Comparison of ENCODE assay signal across 7 cellular contexts in the genomic region with DNA sequence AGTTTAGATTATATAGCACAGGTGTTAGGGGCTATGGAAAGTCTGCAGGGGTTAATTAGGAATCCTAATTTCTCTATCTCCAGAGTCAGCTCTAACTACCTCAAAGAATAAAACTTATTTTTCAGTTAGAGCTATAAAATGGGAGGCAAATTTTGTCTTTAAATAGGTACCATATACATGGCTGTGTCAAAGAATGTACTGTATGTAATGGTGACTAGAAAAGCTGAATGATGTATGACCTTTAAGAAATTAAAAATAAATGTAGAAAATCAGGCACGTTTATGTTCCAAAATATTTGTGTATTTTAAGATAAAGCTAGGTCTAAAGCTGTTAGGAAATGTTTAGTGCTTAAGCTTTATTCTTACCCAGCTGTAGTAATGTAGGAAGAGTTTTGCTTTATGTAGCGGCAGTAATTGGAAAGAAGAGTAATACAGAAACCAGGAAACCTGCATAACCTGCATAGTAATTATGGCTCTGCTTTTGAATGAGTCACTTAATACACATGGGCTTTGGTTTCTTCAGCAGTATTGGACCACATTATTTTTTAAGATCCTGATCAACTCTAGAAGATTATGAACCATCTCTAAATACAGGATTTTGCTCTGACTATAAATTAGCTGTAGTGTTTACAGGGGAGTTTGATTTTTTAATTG.
DNase-seq lines count a peak whose midpoint lies in the region; ATAC-seq and TF ChIP-seq lines count a peak whose summit lies in the region.

No MANE protein-coding gene starts in this region.

- H3K36me3 ChIP-seq in PC-9 (ENCODE audit: low read depth) = peaks cover 9% of the 10 kb centered on the region; the same call in 1 of the 2 replicates

- POLR2A ChIA-PET in PC-9 (lab: Charles Lee; ENCODE audit: unreplicated experiment) = interaction anchor here (0.6 to 1.3 kb wide), 2 partner anchors 86 to 341 kb away, joined by 4 read pairs; no protein-coding TSS in a partner anchor
- POLR2A ChIA-PET in naive thymus-derived CD8-positive, alpha-beta T cell (lab: Charles Lee) = interaction anchor here (1.0 kb wide), 1 partner anchor 18 kb away, joined by 3 read pairs; no protein-coding TSS in a partner anchor

- H3K27ac Mint-ChIP-seq in naive thymus-derived CD8-positive, alpha-beta T cell = peak overlapping the region in 9 of 10 donors; percentile 39 to 85 (median 69)

- H3K27ac ChIP-seq in PC-9 (peak overlapping the region; percentile 60), right cardiac atrium (ENCODE audit: low read length) (no peak overlapping the region)

- BruUV-seq in PC-9 (replicated peaks; lab: Mats Ljungman, UMichigan) = no TSS peak

- ATAC-seq in GM19035 (IDR thresholded peaks at IDR 0.05; ENCODE audit: unreplicated experiment) = peak; percentile 72
- ATAC-seq in HG02571 (IDR thresholded peaks at IDR 0.05; ENCODE audit: unreplicated experiment) = peak; percentile 58
- no peak for ATAC-seq in naive thymus-derived CD8-positive, alpha-beta T cell
- ATAC-seq in right cardiac atrium = no peak

- no peaks in the 10 kb centered on the region for H3K27me3 Mint-ChIP-seq in naive thymus-derived CD8-positive, alpha-beta T cell

- H3K9me3 ChIP-seq in PC-9 (ENCODE audit: insufficient read depth, low read depth) (no peaks in the 10 kb centered on the region), right cardiac atrium (ENCODE audit: control insufficient read depth, low read length) (no peaks in the 10 kb centered on the region)

- TF ChIP-seq CTCF in PC-9 (conservative IDR thresholded peaks at IDR 0.05) = no peak

- peaks cover 0 to 85% (median 15%) of the 10 kb centered on the region in 3 donors for H3K36me3 Mint-ChIP-seq in naive thymus-derived CD8-positive, alpha-beta T cell

- H3K4me1 Mint-ChIP-seq in naive thymus-derived CD8-positive, alpha-beta T cell = peaks cover 5 to 33% (median 22%) of the 10 kb centered on the region in 4 donors

- peaks cover 12% of the 10 kb centered on the region; the same call in 1 of the 2 replicates for H3F3A ChIP-seq in PC-9 (ENCODE audit: insufficient read depth, low read depth)

- no peaks in the 10 kb centered on the region for H3K9me2 ChIP-seq in PC-9 (ENCODE audit: insufficient read depth)

- H3K4me3 Mint-ChIP-seq in naive thymus-derived CD8-positive, alpha-beta T cell = no peak overlapping the region

- WGBS in right cardiac atrium = 67% methylated on average over 2 of the region's 2 CpGs

- H3K27me3 ChIP-seq in PC-9 (ENCODE audit: insufficient read depth, low read depth) (no peaks in the 10 kb centered on the region), right cardiac atrium (ENCODE audit: control insufficient read depth, insufficient read depth) (no peaks in the 10 kb centered on the region)

- H2AFZ ChIP-seq in PC-9 = no peak overlapping the region

- CTCF ChIA-PET in PC-9 (lab: Charles Lee) = interaction anchor here (0.6 to 0.7 kb wide), 2 partner anchors 18 to 209 kb away, joined by 3 read pairs; no protein-coding TSS in a partner anchor

- H4K20me1 ChIP-seq in PC-9 (ENCODE audit: insufficient read depth) = no peaks in the 10 kb centered on the region

- intact Hi-C loops in PC-9 (cut with micrococcal nuclease; ENCODE audit: unreplicated experiment) (loop anchor here (5.0 kb wide), 1 partner anchor 117 kb away; no protein-coding TSS in a partner anchor), right cardiac atrium (cut with DNase I) (no loop called here)

- peak in 1 of 2 experiments; percentile 75 for DNase-seq in PC-9
- DNase-seq in naive thymus-derived CD8-positive, alpha-beta T cell = no peak
- DNase-seq in HuH-7 (ENCODE audit: low spot score) = no peak
- no peak for DNase-seq in EL
- no peak for DNase-seq in right cardiac atrium

- no peaks in the 10 kb centered on the region for H3K79me2 ChIP-seq in PC-9 (ENCODE audit: low read depth)

- H3K4me1 ChIP-seq in PC-9 (replicated peaks; ENCODE audit: insufficient read depth) (peaks cover 7% of the 10 kb centered on the region; the same call in 1 of the 2 replicates), right cardiac atrium (ENCODE audit: control insufficient read depth, insufficient read depth, low read length) (no peaks in the 10 kb centered on the region)

- no peak overlapping the region for H3K4me2 ChIP-seq in PC-9

- H3K4me3 ChIP-seq in PC-9 (no peak overlapping the region), right cardiac atrium (ENCODE audit: low read length) (no peak overlapping the region)

- no peaks in the 10 kb centered on the region for H3K9me3 Mint-ChIP-seq in naive thymus-derived CD8-positive, alpha-beta T cell

Comparison
In these comparisons a context has a peak if more than half of its experiments do, and no peak if none do; other contexts are left out.
1. ATAC-seq: peak in GM19035 (single experiment) and HG02571 (single experiment); none in naive thymus-derived CD8-positive, alpha-beta T cell (0 of 2) and right cardiac atrium (0 of 2).